Comparison of ENCODE assay signal across 1 cellular context in the genomic region with DNA sequence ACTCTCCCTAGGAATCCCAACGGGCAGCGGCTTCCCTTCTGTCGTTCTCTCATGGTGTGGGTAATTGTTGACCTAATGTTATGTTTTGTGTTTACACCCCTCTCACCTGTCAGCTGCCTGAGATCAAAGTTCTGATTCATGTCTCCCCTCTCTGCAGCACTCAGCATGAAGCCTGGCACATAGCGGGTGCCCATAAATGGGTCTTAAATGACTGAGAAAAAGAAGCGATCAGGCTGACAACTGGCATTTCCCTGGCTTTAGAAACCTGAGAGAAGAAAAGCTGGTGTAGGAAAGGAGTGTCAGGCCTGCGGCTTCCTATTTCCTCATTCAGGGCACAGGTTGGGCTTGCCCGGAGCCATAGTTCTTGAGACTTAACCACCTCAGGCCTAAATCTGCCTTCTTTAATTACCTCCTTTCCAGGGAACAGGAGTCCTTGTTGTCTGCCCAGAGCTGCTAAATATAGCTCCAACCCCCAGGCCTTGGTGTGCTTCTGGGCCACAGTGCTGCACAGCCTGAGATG.
TF ChIP-seq lines count a peak whose summit lies in the region.

No MANE protein-coding gene starts in this region.

TF ChIP-seq in HepG2, 621 proteins besides CTCF, POLR2A, EP300 and RAD21 (continued from another document and continues in another):
- TF ChIP-seq, protein P1, sequence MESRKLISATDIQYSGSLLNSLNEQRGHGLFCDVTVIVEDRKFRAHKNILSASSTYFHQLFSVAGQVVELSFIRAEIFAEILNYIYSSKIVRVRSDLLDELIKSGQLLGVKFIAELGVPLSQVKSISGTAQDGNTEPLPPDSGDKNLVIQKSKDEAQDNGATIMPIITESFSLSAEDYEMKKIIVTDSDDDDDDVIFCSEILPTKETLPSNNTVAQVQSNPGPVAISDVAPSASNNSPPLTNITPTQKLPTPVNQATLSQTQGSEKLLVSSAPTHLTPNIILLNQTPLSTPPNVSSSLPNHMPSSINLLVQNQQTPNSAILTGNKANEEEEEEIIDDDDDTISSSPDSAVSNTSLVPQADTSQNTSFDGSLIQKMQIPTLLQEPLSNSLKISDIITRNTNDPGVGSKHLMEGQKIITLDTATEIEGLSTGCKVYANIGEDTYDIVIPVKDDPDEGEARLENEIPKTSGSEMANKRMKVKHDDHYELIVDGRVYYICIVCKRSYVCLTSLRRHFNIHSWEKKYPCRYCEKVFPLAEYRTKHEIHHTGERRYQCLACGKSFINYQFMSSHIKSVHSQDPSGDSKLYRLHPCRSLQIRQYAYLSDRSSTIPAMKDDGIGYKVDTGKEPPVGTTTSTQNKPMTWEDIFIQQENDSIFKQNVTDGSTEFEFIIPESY (CRISPR knock-in tag; IDR thresholded peaks at IDR 0.05): peak; percentile 46; the same call in 1 of the 2 replicates
- TF ChIP-seq ZNF513 (CRISPR knock-in tag; conservative IDR thresholded peaks at IDR 0.05) (no peak), ZNF777 (CRISPR knock-in tag; IDR thresholded peaks at IDR 0.05) (no peak), HHEX (CRISPR knock-in tag; IDR thresholded peaks at IDR 0.05) (no peak), TBP (CRISPR knock-in tag; IDR thresholded peaks at IDR 0.05) (no peak), MTA3 (CRISPR knock-in tag; IDR thresholded peaks at IDR 0.05) (no peak), PHF21A (CRISPR knock-in tag; IDR thresholded peaks at IDR 0.05) (0 out of 2 replicates have a peak, but pooled peaks have one; percentile 39), IKZF4 (CRISPR knock-in tag; IDR thresholded peaks at IDR 0.05; ENCODE audit: borderline replicate concordance, low read depth, not compliant biosample characterization) (no peak), U2AF2 (IDR thresholded peaks at IDR 0.05; ENCODE audit: low read depth, low read length) (no peak), NFAT5 (CRISPR knock-in tag; IDR thresholded peaks at IDR 0.05) (no peak), ZNF180 (CRISPR knock-in tag; IDR thresholded peaks at IDR 0.05; ENCODE audit: borderline replicate concordance, low read depth) (no peak), ZNF607 (CRISPR knock-in tag; IDR thresholded peaks at IDR 0.05; ENCODE audit: borderline replicate concordance) (peak; percentile 68; the same call in 1 of the 2 replicates), ZEB1 (IDR thresholded peaks at IDR 0.05; ENCODE audit: insufficient replicate concordance, low read depth) (peak; percentile 43), RFXANK (CRISPR knock-in tag; IDR thresholded peaks at IDR 0.05) (no peak), ZNF670 (CRISPR knock-in tag; IDR thresholded peaks at IDR 0.05; ENCODE audit: borderline replicate concordance) (no peak), ZKSCAN8 (CRISPR knock-in tag; IDR thresholded peaks at IDR 0.05; ENCODE audit: borderline replicate concordance) (no peak), DNMT1 (CRISPR knock-in tag; IDR thresholded peaks at IDR 0.05) (no peak), MAX (IDR thresholded peaks at IDR 0.05) (peak; percentile 47; the same call in 1 of the 2 replicates), ZNF280D (CRISPR knock-in tag; IDR thresholded peaks at IDR 0.05) (no peak), ZNF775 (CRISPR knock-in tag; IDR thresholded peaks at IDR 0.05; ENCODE audit: borderline replicate concordance) (no peak), ZMYM2 (CRISPR knock-in tag; IDR thresholded peaks at IDR 0.05) (no peak), ZNF768 (CRISPR knock-in tag; IDR thresholded peaks at IDR 0.05) (no peak), ZNF678 (CRISPR knock-in tag; IDR thresholded peaks at IDR 0.05) (no peak), ZNF34 (CRISPR knock-in tag; IDR thresholded peaks at IDR 0.05; ENCODE audit: borderline replicate concordance) (no peak), POGZ (CRISPR knock-in tag; IDR thresholded peaks at IDR 0.05) (peak; percentile 73; the same call in 1 of the 2 replicates), KLF12 (CRISPR knock-in tag; IDR thresholded peaks at IDR 0.05; ENCODE audit: borderline replicate concordance) (no peak), ZNF780A (CRISPR knock-in tag; IDR thresholded peaks at IDR 0.05) (no peak), ZNF136 (CRISPR knock-in tag; IDR thresholded peaks at IDR 0.05; ENCODE audit: low read depth) (no peak), ARNT (IDR thresholded peaks at IDR 0.05) (no peak), ONECUT2 (CRISPR knock-in tag; IDR thresholded peaks at IDR 0.05) (no peak), DR1 (CRISPR knock-in tag; IDR thresholded peaks at IDR 0.05) (no peak)
- TF ChIP-seq, protein P2, sequence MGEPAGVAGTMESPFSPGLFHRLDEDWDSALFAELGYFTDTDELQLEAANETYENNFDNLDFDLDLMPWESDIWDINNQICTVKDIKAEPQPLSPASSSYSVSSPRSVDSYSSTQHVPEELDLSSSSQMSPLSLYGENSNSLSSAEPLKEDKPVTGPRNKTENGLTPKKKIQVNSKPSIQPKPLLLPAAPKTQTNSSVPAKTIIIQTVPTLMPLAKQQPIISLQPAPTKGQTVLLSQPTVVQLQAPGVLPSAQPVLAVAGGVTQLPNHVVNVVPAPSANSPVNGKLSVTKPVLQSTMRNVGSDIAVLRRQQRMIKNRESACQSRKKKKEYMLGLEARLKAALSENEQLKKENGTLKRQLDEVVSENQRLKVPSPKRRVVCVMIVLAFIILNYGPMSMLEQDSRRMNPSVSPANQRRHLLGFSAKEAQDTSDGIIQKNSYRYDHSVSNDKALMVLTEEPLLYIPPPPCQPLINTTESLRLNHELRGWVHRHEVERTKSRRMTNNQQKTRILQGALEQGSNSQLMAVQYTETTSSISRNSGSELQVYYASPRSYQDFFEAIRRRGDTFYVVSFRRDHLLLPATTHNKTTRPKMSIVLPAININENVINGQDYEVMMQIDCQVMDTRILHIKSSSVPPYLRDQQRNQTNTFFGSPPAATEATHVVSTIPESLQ (CRISPR knock-in tag; conservative IDR thresholded peaks at IDR 0.05): no peak
- TF ChIP-seq, protein P3, sequence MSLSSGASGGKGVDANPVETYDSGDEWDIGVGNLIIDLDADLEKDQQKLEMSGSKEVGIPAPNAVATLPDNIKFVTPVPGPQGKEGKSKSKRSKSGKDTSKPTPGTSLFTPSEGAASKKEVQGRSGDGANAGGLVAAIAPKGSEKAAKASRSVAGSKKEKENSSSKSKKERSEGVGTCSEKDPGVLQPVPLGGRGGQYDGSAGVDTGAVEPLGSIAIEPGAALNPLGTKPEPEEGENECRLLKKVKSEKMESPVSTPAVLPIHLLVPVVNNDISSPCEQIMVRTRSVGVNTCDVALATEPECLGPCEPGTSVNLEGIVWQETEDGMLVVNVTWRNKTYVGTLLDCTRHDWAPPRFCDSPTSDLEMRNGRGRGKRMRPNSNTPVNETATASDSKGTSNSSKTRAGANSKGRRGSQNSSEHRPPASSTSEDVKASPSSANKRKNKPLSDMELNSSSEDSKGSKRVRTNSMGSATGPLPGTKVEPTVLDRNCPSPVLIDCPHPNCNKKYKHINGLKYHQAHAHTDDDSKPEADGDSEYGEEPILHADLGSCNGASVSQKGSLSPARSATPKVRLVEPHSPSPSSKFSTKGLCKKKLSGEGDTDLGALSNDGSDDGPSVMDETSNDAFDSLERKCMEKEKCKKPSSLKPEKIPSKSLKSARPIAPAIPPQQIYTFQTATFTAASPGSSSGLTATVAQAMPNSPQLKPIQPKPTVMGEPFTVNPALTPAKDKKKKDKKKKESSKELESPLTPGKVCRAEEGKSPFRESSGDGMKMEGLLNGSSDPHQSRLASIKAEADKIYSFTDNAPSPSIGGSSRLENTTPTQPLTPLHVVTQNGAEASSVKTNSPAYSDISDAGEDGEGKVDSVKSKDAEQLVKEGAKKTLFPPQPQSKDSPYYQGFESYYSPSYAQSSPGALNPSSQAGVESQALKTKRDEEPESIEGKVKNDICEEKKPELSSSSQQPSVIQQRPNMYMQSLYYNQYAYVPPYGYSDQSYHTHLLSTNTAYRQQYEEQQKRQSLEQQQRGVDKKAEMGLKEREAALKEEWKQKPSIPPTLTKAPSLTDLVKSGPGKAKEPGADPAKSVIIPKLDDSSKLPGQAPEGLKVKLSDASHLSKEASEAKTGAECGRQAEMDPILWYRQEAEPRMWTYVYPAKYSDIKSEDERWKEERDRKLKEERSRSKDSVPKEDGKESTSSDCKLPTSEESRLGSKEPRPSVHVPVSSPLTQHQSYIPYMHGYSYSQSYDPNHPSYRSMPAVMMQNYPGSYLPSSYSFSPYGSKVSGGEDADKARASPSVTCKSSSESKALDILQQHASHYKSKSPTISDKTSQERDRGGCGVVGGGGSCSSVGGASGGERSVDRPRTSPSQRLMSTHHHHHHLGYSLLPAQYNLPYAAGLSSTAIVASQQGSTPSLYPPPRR (CRISPR knock-in tag; IDR thresholded peaks at IDR 0.05; ENCODE audit: borderline replicate concordance): peak; percentile 23; the same call in 1 of the 2 replicates
- TF ChIP-seq, protein P4, sequence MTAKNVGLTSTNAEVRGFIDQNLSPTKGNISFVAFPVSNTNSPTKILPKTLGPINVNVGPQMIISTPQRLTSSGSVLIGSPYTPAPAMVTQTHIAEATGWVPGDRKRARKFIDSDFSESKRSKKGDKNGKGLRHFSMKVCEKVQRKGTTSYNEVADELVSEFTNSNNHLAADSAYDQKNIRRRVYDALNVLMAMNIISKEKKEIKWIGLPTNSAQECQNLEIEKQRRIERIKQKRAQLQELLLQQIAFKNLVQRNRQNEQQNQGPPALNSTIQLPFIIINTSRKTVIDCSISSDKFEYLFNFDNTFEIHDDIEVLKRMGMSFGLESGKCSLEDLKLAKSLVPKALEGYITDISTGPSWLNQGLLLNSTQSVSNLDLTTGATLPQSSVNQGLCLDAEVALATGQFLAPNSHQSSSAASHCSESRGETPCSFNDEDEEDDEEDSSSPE (CRISPR knock-in tag; IDR thresholded peaks at IDR 0.05): no peak
- TF ChIP-seq, protein P5, sequence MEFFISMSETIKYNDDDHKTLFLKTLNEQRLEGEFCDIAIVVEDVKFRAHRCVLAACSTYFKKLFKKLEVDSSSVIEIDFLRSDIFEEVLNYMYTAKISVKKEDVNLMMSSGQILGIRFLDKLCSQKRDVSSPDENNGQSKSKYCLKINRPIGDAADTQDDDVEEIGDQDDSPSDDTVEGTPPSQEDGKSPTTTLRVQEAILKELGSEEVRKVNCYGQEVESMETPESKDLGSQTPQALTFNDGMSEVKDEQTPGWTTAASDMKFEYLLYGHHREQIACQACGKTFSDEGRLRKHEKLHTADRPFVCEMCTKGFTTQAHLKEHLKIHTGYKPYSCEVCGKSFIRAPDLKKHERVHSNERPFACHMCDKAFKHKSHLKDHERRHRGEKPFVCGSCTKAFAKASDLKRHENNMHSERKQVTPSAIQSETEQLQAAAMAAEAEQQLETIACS (CRISPR knock-in tag; IDR thresholded peaks at IDR 0.05): no peak
